Comparison of ENCODE assay signal across 22 cellular contexts in genomic region chr5:178520851-178521250, GRCh38.
"Had no signal": no experiment of that assay in that cellular context is flagged by ENCODE, and none has a peak within 500 bp of the region (broad histone marks: within the 10 kb centered on the region; RNA-seq: fewer than 3 reads in every experiment).

No MANE protein-coding gene starts in this region.

- H3K27ac Mint-ChIP-seq: dendritic cell treated with granulocyte-macrophage colony-stimulating factor and Interleukin-4, amounts not matched to agents 40 ng/mL and 50 ng/mL, for 4 days; effector memory CD8-positive, alpha-beta T cell had no signal

- DNase-seq: colonic mucosa; cortex of kidney; dermis blood vessel endothelial cell; dorsolateral prefrontal cortex; effector CD4-positive, alpha-beta T cell; effector CD8-positive, alpha-beta T cell; effector memory CD4-positive, alpha-beta T cell; effector memory CD8-positive, alpha-beta T cell; erythroblast; esophagus squamous epithelium; foreskin fibroblast; foreskin keratinocyte; foreskin melanocyte; gastrocnemius medialis; glutamatergic neuron; heart right ventricle had no signal

- H3K27me3 ChIP-seq: colonic mucosa, dorsolateral prefrontal cortex, esophagus muscularis mucosa, esophagus squamous epithelium, foreskin keratinocyte, gastrocnemius medialis, gastroesophageal sphincter, heart right ventricle had no signal

- ATAC-seq: effector memory CD8-positive, alpha-beta T cell; esophagus mucosa; foreskin keratinocyte; gastrocnemius medialis; gastroesophageal sphincter; heart right ventricle had no signal

- H3K9me3 Mint-ChIP-seq: dendritic cell treated with granulocyte-macrophage colony-stimulating factor and Interleukin-4, amounts not matched to agents 40 ng/mL and 50 ng/mL, for 4 days; effector memory CD8-positive, alpha-beta T cell had no signal

- H3K4me3 ChIP-seq: colonic mucosa, coronary artery, dorsolateral prefrontal cortex, esophagus muscularis mucosa, esophagus squamous epithelium, gastrocnemius medialis, gastroesophageal sphincter, heart right ventricle had no signal

- H3K36me3 ChIP-seq: colonic mucosa, esophagus muscularis mucosa, esophagus squamous epithelium, gastrocnemius medialis, gastroesophageal sphincter, heart right ventricle had no signal

- H3K4me3 Mint-ChIP-seq: dendritic cell treated with granulocyte-macrophage colony-stimulating factor and Interleukin-4, amounts not matched to agents 40 ng/mL and 50 ng/mL, for 4 days; effector memory CD8-positive, alpha-beta T cell had no signal

- H3K4me1 ChIP-seq: colonic mucosa, esophagus muscularis mucosa, esophagus squamous epithelium, foreskin keratinocyte, gastrocnemius medialis, gastroesophageal sphincter had no signal

- H3K9me3 ChIP-seq: colonic mucosa, esophagus muscularis mucosa, esophagus squamous epithelium, gastrocnemius medialis, gastroesophageal sphincter, heart right ventricle had no signal

- H3K27ac ChIP-seq: colonic mucosa, coronary artery, dorsolateral prefrontal cortex, epithelial cell of prostate, esophagus muscularis mucosa, esophagus squamous epithelium, foreskin keratinocyte, gastrocnemius medialis, gastroesophageal sphincter, heart right ventricle had no signal
